In genomic region chr6:30870546-30870945, GRCh38 we compare ENCODE assay signal across 18 cellular contexts. TPM values are rescaled to one million over a fixed set of nuclear protein-coding genes. Genes with fewer than 3 reads are reported as not detected.
DNase-seq lines count a peak whose midpoint lies in the region; ATAC-seq and TF ChIP-seq lines count a peak whose summit lies in the region.
"Had no signal": no experiment of that assay in that cellular context is flagged by ENCODE, and none has a peak within 500 bp of the region (broad histone marks: within the 10 kb centered on the region; RNA-seq: fewer than 3 reads in every experiment).

No MANE protein-coding gene starts in this region.

- no peak overlapping the region for H3K27ac ChIP-seq in GM23338 (ENCODE audit: low read depth)
- H3K27ac ChIP-seq: PC-9 had no signal

- peaks cover under 1% of the 10 kb centered on the region; the same call in 2 of the 3 replicates for H3K4me1 Mint-ChIP-seq in GM23338
- H3K4me1 Mint-ChIP-seq in activated T-helper 17 cell treated with anti-CD3 and anti-CD28 coated beads, Interleukin-2, amount 50 U/mL, for 72 hours: peaks cover 8% of the 10 kb centered on the region

- peaks cover 71% of the 10 kb centered on the region for H3K9me3 Mint-ChIP-seq in GM23338
- peaks cover 7% of the 10 kb centered on the region for H3K9me3 Mint-ChIP-seq in activated T-helper 17 cell treated with anti-CD3 and anti-CD28 coated beads, Interleukin-2, amount 50 U/mL, for 72 hours

- no peak overlapping the region for H2AFZ ChIP-seq in GM23338
- H2AFZ ChIP-seq: PC-9 had no signal

- DNase-seq in activated CD8-positive, alpha-beta memory T cell treated with anti-CD3 and anti-CD28 coated beads for 24 hours: peak; percentile 45
- DNase-seq in activated CD8-positive, alpha-beta memory T cell treated with anti-CD3 and anti-CD28 coated beads, Interleukin-2, amount 50 U/mL, for 4 hours: no peak
- no peak for DNase-seq in GM23338 (ENCODE audit: low spot score)
- DNase-seq in stimulated activated CD8-positive, alpha-beta memory T cell treated with anti-CD3 and anti-CD28 coated beads, Interleukin-4, amount 100 ng/mL, for 48 hours: peak; percentile 20
- no peak for DNase-seq in Ammon's horn (ENCODE audit: low spot score)
- DNase-seq in HAP-1 (ENCODE audit: low spot score in 2 of 2): no peak
- DNase-seq: COR-L47, DMS153, EL, GOT3, NCI-H1048, NCI-H1436 treated with DMSO at 0.1 percent for 48 hours, NCI-H2029 treated with DMSO at 0.1 percent for 48 hours, NCI-H2171 treated with DMSO at 0.1 percent for 48 hours, NCI-H774, PC-9 had no signal

- peaks cover 14% of the 10 kb centered on the region for H3K9me2 ChIP-seq in GM23338 (ENCODE audit: insufficient read depth)

- no peaks in the 10 kb centered on the region for H4K20me1 ChIP-seq in GM23338 (replicated peaks; ENCODE audit: insufficient read depth)

- H3F3A ChIP-seq in GM23338 (replicated peaks; ENCODE audit: low read depth): 0 out of 2 replicates have a peak, but pooled peaks cover 5% of the 10 kb centered on the region

- H3K4me1 ChIP-seq in GM23338 (ENCODE audit: insufficient read depth): no peaks in the 10 kb centered on the region; the same call in 1 of the 2 replicates
- H3K4me1 ChIP-seq in HAP-1: no peaks in the 10 kb centered on the region

- H3K4me2 ChIP-seq in GM23338: no peak overlapping the region
- H3K4me2 ChIP-seq: PC-9 had no signal

- H3K27me3 ChIP-seq in GM23338 (ENCODE audit: insufficient read depth) (no peaks in the 10 kb centered on the region), HAP-1 (ENCODE audit: low read depth) (no peaks in the 10 kb centered on the region; the same call in 1 of the 2 replicates)

- H3K27me3 Mint-ChIP-seq in GM23338 (ENCODE audit: insufficient read depth, low read depth, poor library complexity): peaks cover 9% of the 10 kb centered on the region
- no peaks in the 10 kb centered on the region for H3K27me3 Mint-ChIP-seq in activated T-helper 17 cell treated with anti-CD3 and anti-CD28 coated beads, Interleukin-2, amount 50 U/mL, for 72 hours

- TF ChIP-seq CTCF in GM23338 (conservative IDR thresholded peaks at IDR 0.05; ENCODE audit: low read depth in 2 of 2): no peak

- H3K27ac Mint-ChIP-seq in GM23338: no peak overlapping the region
- peak overlapping the region; percentile 78 for H3K27ac Mint-ChIP-seq in activated T-helper 17 cell treated with anti-CD3 and anti-CD28 coated beads, Interleukin-2, amount 50 U/mL, for 72 hours

- peaks cover 61% of the 10 kb centered on the region for H3K36me3 Mint-ChIP-seq in GM23338 (ENCODE audit: low read depth)
- H3K36me3 Mint-ChIP-seq in activated T-helper 17 cell treated with anti-CD3 and anti-CD28 coated beads, Interleukin-2, amount 50 U/mL, for 72 hours (ENCODE audit: low read depth): no peaks in the 10 kb centered on the region

- no peaks in the 10 kb centered on the region for H3K79me2 ChIP-seq in GM23338 (replicated peaks; ENCODE audit: insufficient read depth)

- ATAC-seq in GM23338 (no peak), HG03457 (IDR thresholded peaks at IDR 0.05; ENCODE audit: unreplicated experiment) (no peak)
- ATAC-seq in activated T-helper 17 cell treated with anti-CD3 and anti-CD28 coated beads, Interleukin-2, amount 50 U/mL, for 72 hours (replicated peaks): peak; percentile 90

- peaks cover 19% of the 10 kb centered on the region for H3K36me3 ChIP-seq in GM23338 (ENCODE audit: insufficient read depth)
- no peaks in the 10 kb centered on the region for H3K36me3 ChIP-seq in HAP-1 (replicated peaks)

- H3K4me3 Mint-ChIP-seq in GM23338: peak overlapping the region; percentile 5; the same call in 1 of the 3 replicates
- H3K4me3 Mint-ChIP-seq in activated T-helper 17 cell treated with anti-CD3 and anti-CD28 coated beads, Interleukin-2, amount 50 U/mL, for 72 hours: peak overlapping the region; percentile 22

- peaks cover 23% of the 10 kb centered on the region for H3K9me3 ChIP-seq in HAP-1

- H3K4me3 ChIP-seq in GM23338: no peak overlapping the region
- no peak overlapping the region for H3K4me3 ChIP-seq in HAP-1
- H3K4me3 ChIP-seq: PC-9 had no signal

- in situ Hi-C loops in HAP-1 (cut with MboI; ENCODE audit: low sequenced_read_pairs): no loop called here

TF ChIP-seq in GM23338, 12 proteins besides CTCF, POLR2A, EP300 and RAD21 (continues in another document):
- TF ChIP-seq EZH2phosphoT487 (IDR thresholded peaks at IDR 0.05; ENCODE audit: unreplicated experiment): no peak
- TF ChIP-seq NANOG (IDR thresholded peaks at IDR 0.05; ENCODE audit: borderline replicate concordance): no peak
- no peak for TF ChIP-seq ZNF114 (CRISPR knock-in tag; IDR thresholded peaks at IDR 0.05)
- TF ChIP-seq EZH2 (IDR thresholded peaks at IDR 0.05; ENCODE audit: low read depth, unreplicated experiment): no peak
- TF ChIP-seq ETS1 (IDR thresholded peaks at IDR 0.05): no peak
- no peak for TF ChIP-seq CREB1 (CRISPR knock-in tag; IDR thresholded peaks at IDR 0.05; ENCODE audit: low read depth)
- TF ChIP-seq ZNF331 (CRISPR knock-in tag; IDR thresholded peaks at IDR 0.05; ENCODE audit: low read depth): no peak
- no peak for TF ChIP-seq REST (IDR thresholded peaks at IDR 0.05; ENCODE audit: unreplicated experiment)
- no peak for TF ChIP-seq STAT1 (IDR thresholded peaks at IDR 0.05; ENCODE audit: unreplicated experiment)

RNA-seq across cellular contexts. Expression of gene DDR1, which starts 13.8 kb away (rescaled TPM):
- total RNA-seq in GM23338 (2014; rRNA removed; shearing (Covaris generic)): 140 and 154 TPM in 2 replicates
- polyA plus RNA-seq in GM23338 (2016; fragmentation: Nextera tagmentation; extraction: Ambion mirVana): 58.3 and 71.6 TPM in 2 replicates
- total RNA-seq in activated T-helper 17 cell treated with anti-CD3 and anti-CD28 coated beads, Interleukin-2, amount 50 U/mL, for 72 hours: 10 to 100 TPM in 1 of 2 donors, 1 to 10 TPM in 1; 3.0 to 19.5 TPM

RNA-seq across cellular contexts. Expression of gene GTF2H4, which starts 37.5 kb away (rescaled TPM):
- total RNA-seq in GM23338 (2014; rRNA removed; shearing (Covaris generic)): 32.6 and 46.5 TPM in 2 replicates
- polyA plus RNA-seq in GM23338 (2016; fragmentation: Nextera tagmentation; extraction: Ambion mirVana): 14.1 and 14.8 TPM in 2 replicates
- 10 to 100 TPM; 34.3 to 39.9 TPM for total RNA-seq in activated T-helper 17 cell treated with anti-CD3 and anti-CD28 coated beads, Interleukin-2, amount 50 U/mL, for 72 hours

RNA-seq across cellular contexts. Expression of gene VARS2, which starts 43.5 kb away (rescaled TPM):
- 34.0 and 36.4 TPM in 2 replicates for total RNA-seq in GM23338 (2014; rRNA removed; shearing (Covaris generic))
- polyA plus RNA-seq in GM23338 (2016; fragmentation: Nextera tagmentation; extraction: Ambion mirVana): 13.7 and 14.2 TPM in 2 replicates
- 10 to 100 TPM; 50.5 to 64.4 TPM for total RNA-seq in activated T-helper 17 cell treated with anti-CD3 and anti-CD28 coated beads, Interleukin-2, amount 50 U/mL, for 72 hours

Comparison
In these comparisons a context has a peak if more than half of its experiments do, and no peak if none do; other contexts are left out.
1. DNase-seq: peak in activated CD8-positive, alpha-beta memory T cell treated with anti-CD3 and anti-CD28 coated beads for 24 hours (single experiment) and stimulated activated CD8-positive, alpha-beta memory T cell treated with anti-CD3 and anti-CD28 coated beads, Interleukin-4, amount 100 ng/mL, for 48 hours (single experiment); none in activated CD8-positive, alpha-beta memory T cell treated with anti-CD3 and anti-CD28 coated beads, Interleukin-2, amount 50 U/mL, for 4 hours (single experiment), GM23338 (single experiment), Ammon's horn (single experiment) and HAP-1 (0 of 2).